8 cellular contexts compared by ENCODE assay signal in the genomic region with DNA sequence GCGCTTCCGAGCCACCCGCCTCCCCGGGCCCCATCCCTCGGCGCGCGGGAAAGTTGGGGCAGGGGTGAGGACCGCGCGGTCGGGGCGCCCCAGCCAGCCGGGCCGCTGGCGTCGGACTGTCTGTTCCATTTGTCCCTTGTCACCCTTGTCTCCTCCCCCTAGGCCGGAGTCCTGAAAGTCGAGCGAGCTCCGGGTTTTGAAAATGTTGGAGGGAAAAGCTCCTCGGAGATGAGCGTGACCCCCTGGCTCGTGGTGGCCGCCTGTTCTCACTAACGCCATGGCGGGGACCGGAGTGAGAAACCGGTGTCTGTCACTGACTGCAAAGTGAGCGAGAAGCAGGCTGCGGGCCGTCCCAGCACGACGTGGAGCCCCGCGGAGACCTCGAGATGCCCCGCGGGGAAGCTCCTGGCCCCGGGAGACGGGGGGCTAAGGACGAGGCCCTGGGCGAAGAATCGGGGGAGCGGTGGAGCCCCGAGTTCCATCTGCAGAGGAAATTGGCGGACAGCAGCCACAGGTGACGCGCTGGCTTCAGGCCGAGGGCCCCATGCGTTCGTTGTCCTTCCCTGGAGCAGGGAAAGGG. TPM values are rescaled to one million over a fixed set of nuclear protein-coding genes. Genes with fewer than 3 reads are reported as not detected.
DNase-seq lines count a peak whose midpoint lies in the region; ATAC-seq and TF ChIP-seq lines count a peak whose summit lies in the region.

No MANE protein-coding gene starts in this region.

- no peak overlapping the region for H3K4me2 ChIP-seq in OCI-LY7 (ENCODE audit: low read length)

- peak overlapping the region; percentile 94 for H3K27ac ChIP-seq in caudate nucleus (ENCODE audit: low read depth, low read length)
- H3K27ac ChIP-seq in tibial artery = peak overlapping the region; percentile 95 to 97
- H3K27ac ChIP-seq in OCI-LY7 (ENCODE audit: low read depth, low read length, poor library complexity, severe bottlenecking) = no peak overlapping the region

- no peak for ATAC-seq in GM18861 (IDR thresholded peaks at IDR 0.05; ENCODE audit: unreplicated experiment)

- no TSS peak for BruUV-seq in OCI-LY7 (replicated peaks; lab: Mats Ljungman, UMichigan)

- TF ChIP-seq CTCF in lower leg skin (IDR thresholded peaks at IDR 0.05) (no peak), tibial artery (IDR thresholded peaks at IDR 0.05) (no peak), OCI-LY7 (conservative IDR thresholded peaks at IDR 0.05; ENCODE audit: low read length) (no peak)

- H3K9me2 ChIP-seq in OCI-LY7 (ENCODE audit: insufficient read depth, low read length) = no peaks in the 10 kb centered on the region

- H3K79me2 ChIP-seq in OCI-LY7 (ENCODE audit: insufficient read depth, low read depth, low read length) = no peaks in the 10 kb centered on the region

- intact Hi-C loops in lower leg skin (cut with DNase I; ENCODE audit: low total_unique reads) = no loop called here
- intact Hi-C loops in tibial artery (cut with DNase I; ENCODE audit: low total_unique reads) = loop anchor here (2.0 kb wide), 1 partner anchor 14 kb away; a partner anchor contains a TSS
- intact Hi-C loops in OCI-LY7 (cut with micrococcal nuclease; ENCODE audit: unreplicated experiment) = no loop called here

- peak overlapping the region; percentile 18 for H3K4me3 ChIP-seq in lower leg skin (ENCODE audit: low read depth, poor library complexity, severe bottlenecking)
- peak overlapping the region; percentile 79 to 88 for H3K4me3 ChIP-seq in tibial artery
- H3K4me3 ChIP-seq in OCI-LY7 (ENCODE audit: low read depth, low read length, poor library complexity, severe bottlenecking) = no peak overlapping the region

- H3K9me3 ChIP-seq in tibial artery (no peaks in the 10 kb centered on the region), OCI-LY7 (ENCODE audit: low read length) (no peaks in the 10 kb centered on the region)

- no peaks in the 10 kb centered on the region for H3K27me3 ChIP-seq in tibial artery

- DNase-seq in activated CD8-positive, alpha-beta memory T cell treated with anti-CD3 and anti-CD28 coated beads, Interleukin-2, amount 50 U/mL, for 48 hours = peak; percentile 57
- no peak for DNase-seq in activated CD8-positive, alpha-beta memory T cell treated with anti-CD3 and anti-CD28 coated beads for 24 hours
- DNase-seq in caudate nucleus (lab: John Stamatoyannopoulos, UW) = peak in 14 of 61 donors; percentile 24 to 65 (median 48)
- DNase-seq in lower leg skin (ENCODE audit: low spot score in 2 of 2) = peak in 1 of 2 donors; percentile 93
- DNase-seq in tibial artery = peak; percentile 48 to 76
- no peak for DNase-seq in SHP77 treated with DMSO at 0.1 percent for 48 hours (lab: John Stamatoyannopoulos, UW)
- DNase-seq in OCI-LY7 (ENCODE audit: low spot score) = no peak

- POLR2A ChIA-PET in OCI-LY7 (lab: Charles Lee) = no interaction called here

- H3K4me1 ChIP-seq in tibial artery (peaks cover 0 to 44% (median 24%) of the 10 kb centered on the region in 4 donors), OCI-LY7 (ENCODE audit: insufficient read depth, low read length, poor library complexity, severe bottlenecking) (peaks cover 8% of the 10 kb centered on the region)

- H2AFZ ChIP-seq in OCI-LY7 (ENCODE audit: low read length) = no peak overlapping the region

- H4K20me1 ChIP-seq in OCI-LY7 (ENCODE audit: insufficient read depth, low read length) = no peaks in the 10 kb centered on the region

- TF ChIP-seq POLR2A in lower leg skin (IDR thresholded peaks at IDR 0.05) = no peak

- CTCF ChIA-PET in OCI-LY7 (lab: Charles Lee; ENCODE audit: unreplicated experiment) = no interaction called here

- WGBS in lower leg skin, 2 donors = 41 to 47% methylated on average over 32 to 33 of the region's 52 CpGs

- H3K36me3 ChIP-seq in tibial artery (peaks cover 30 to 53% (median 31%) of the 10 kb centered on the region in 3 donors), OCI-LY7 (ENCODE audit: insufficient read depth, low read length) (peaks cover 15% of the 10 kb centered on the region; the same call in 1 of the 2 replicates)

RNA-seq across cellular contexts. Expression of a gene that starts 0.5 kb away (rescaled TPM):
- total RNA-seq in lower leg skin = 10 to 100 TPM; 14.3 to 22.5 (median 19.3) TPM
- 9.0 and 12.0 TPM in 2 replicates for total RNA-seq in OCI-LY7 (2014; rRNA removed; shearing (Covaris generic))
- 13.1 and 15.9 TPM in 2 replicates for total RNA-seq in OCI-LY7 (2022)

RNA-seq across cellular contexts. Expression of a gene that starts 13.5 kb away (rescaled TPM):
- 100 to 1,000 TPM in 1 of 4 donors, 10 to 100 TPM in 3; 64.4 to 133 (median 88.7) TPM for total RNA-seq in lower leg skin
- total RNA-seq in OCI-LY7 (2014; rRNA removed; shearing (Covaris generic)) = 24.4 and 34.9 TPM in 2 replicates
- total RNA-seq in OCI-LY7 (2022) = 30.5 and 31.6 TPM in 2 replicates

Comparison
In these comparisons a context has a peak if more than half of its experiments do, and no peak if none do; other contexts are left out.
1. DNase-seq: peak in activated CD8-positive, alpha-beta memory T cell treated with anti-CD3 and anti-CD28 coated beads, Interleukin-2, amount 50 U/mL, for 48 hours (single experiment) and tibial artery (2 of 2); none in activated CD8-positive, alpha-beta memory T cell treated with anti-CD3 and anti-CD28 coated beads for 24 hours (single experiment), SHP77 treated with DMSO at 0.1 percent for 48 hours (single experiment) and OCI-LY7 (single experiment).